18 cellular contexts compared by ENCODE assay signal in the genomic region with DNA sequence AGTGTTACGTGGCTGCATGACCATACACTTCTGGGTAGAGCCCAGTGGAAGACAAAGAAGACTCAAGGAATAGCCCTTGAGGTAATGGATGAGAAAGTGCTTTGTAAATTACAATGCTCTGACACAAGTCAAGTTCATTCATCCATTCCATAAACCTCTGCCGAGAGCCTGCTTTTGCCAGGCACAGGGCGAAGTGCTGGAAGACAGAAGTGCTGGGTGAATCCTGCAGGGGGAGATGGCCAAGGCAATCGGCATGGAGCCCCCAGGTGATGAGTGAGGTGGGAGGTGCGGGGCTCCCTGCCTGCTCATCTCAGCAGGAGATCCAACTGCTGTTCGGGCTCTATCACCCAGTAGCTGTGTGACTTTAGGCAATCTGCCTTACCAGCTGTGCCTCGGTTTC. TPM values are rescaled to one million over a fixed set of nuclear protein-coding genes. Genes with fewer than 3 reads are reported as not detected.
DNase-seq lines count a peak whose midpoint lies in the region; ATAC-seq and TF ChIP-seq lines count a peak whose summit lies in the region.
"Had no signal": no experiment of that assay in that cellular context is flagged by ENCODE, and none has a peak within 500 bp of the region (broad histone marks: within the 10 kb centered on the region; RNA-seq: fewer than 3 reads in every experiment).

No MANE protein-coding gene starts in this region.

- DNase-seq in ACHN (peak; percentile 47), WTC11 (ENCODE audit: low spot score) (no peak), kidney glomerular epithelial cell (lab: John Stamatoyannopoulos, UW) (peak; percentile 65), superior temporal gyrus (ENCODE audit: extremely low spot score) (no peak)
- DNase-seq in CD8-positive, alpha-beta T cell, result no peak
- DNase-seq: activated CD4-positive, alpha-beta memory T cell treated with anti-CD3 and anti-CD28 coated beads, Interleukin-2, amount 10 ng/mL, durations not matched to agents 7 days and 5 days; GDM1; kidney; NCI-H524; occipital lobe; PC-3 had no signal

- POLR2A ChIA-PET in WTC11 (lab: Charles Lee), result interaction anchor here (0.6 kb wide), 1 partner anchor 48 kb away, joined by 3 read pairs; no protein-coding TSS in a partner anchor
- POLR2A ChIA-PET in CD8-positive, alpha-beta T cell (lab: Charles Lee), result no interaction called here

- peaks cover 12% of the 10 kb centered on the region for H3K4me1 ChIP-seq in CD8-positive, alpha-beta T cell (ENCODE audit: insufficient read depth, low read length)

- H3K9me3 ChIP-seq in CD8-positive, alpha-beta T cell (ENCODE audit: low read length), result no peaks in the 10 kb centered on the region
- H3K9me3 ChIP-seq: tibial nerve had no signal

- no peak overlapping the region for H3K4me3 Mint-ChIP-seq in WTC11
- H3K4me3 Mint-ChIP-seq in CD8-positive, alpha-beta T cell, result no peak overlapping the region
- H3K4me3 Mint-ChIP-seq: activated CD4-positive, alpha-beta memory T cell treated with anti-CD3 and anti-CD28 coated beads, Interleukin-2, amount 10 ng/mL, durations not matched to agents 7 days and 5 days; activated T-helper 1 cell treated with anti-CD3 and anti-CD28 coated beads, Interleukin-12 subunit alpha, Interleukin-12 subunit beta, Interleukin-2, Interleukin-4 antibody, amounts not matched to agents 30 ng/mL and 10 ng/mL and 1 ng/mL, durations not matched to agents 14 hours and 24 hours and 36 hours; dendritic cell treated with granulocyte-macrophage colony-stimulating factor and Interleukin-4, amounts not matched to agents 40 ng/mL and 50 ng/mL, for 4 days had no signal

- no peaks in the 10 kb centered on the region for H3K9me3 Mint-ChIP-seq in WTC11
- no peaks in the 10 kb centered on the region for H3K9me3 Mint-ChIP-seq in CD8-positive, alpha-beta T cell
- H3K9me3 Mint-ChIP-seq: activated CD4-positive, alpha-beta memory T cell treated with anti-CD3 and anti-CD28 coated beads, Interleukin-2, amount 10 ng/mL, durations not matched to agents 7 days and 5 days; activated T-helper 1 cell treated with anti-CD3 and anti-CD28 coated beads, Interleukin-12 subunit alpha, Interleukin-12 subunit beta, Interleukin-2, Interleukin-4 antibody, amounts not matched to agents 30 ng/mL and 10 ng/mL and 1 ng/mL, durations not matched to agents 14 hours and 24 hours and 36 hours; dendritic cell treated with granulocyte-macrophage colony-stimulating factor and Interleukin-4, amounts not matched to agents 40 ng/mL and 50 ng/mL, for 4 days had no signal

- intact Hi-C loops in CD8-positive, alpha-beta T cell (cut with DNase I, micrococcal nuclease), result loop anchor here in 1 of 2 experiments (5.0 kb wide), 1 partner anchor 90 kb away; no protein-coding TSS in a partner anchor

- H3K27me3 ChIP-seq in CD8-positive, alpha-beta T cell (ENCODE audit: insufficient read depth, low read length), result no peaks in the 10 kb centered on the region
- H3K27me3 ChIP-seq: tibial nerve had no signal

- peaks cover 12% of the 10 kb centered on the region for H3K27me3 Mint-ChIP-seq in WTC11 (ENCODE audit: low read depth)
- no peaks in the 10 kb centered on the region for H3K27me3 Mint-ChIP-seq in CD8-positive, alpha-beta T cell (ENCODE audit: low read depth)

- H3K4me1 Mint-ChIP-seq in WTC11, result peaks cover 71% of the 10 kb centered on the region
- peaks cover 24% of the 10 kb centered on the region for H3K4me1 Mint-ChIP-seq in CD8-positive, alpha-beta T cell (ENCODE audit: low read depth)

- peaks cover 11% of the 10 kb centered on the region for H3K36me3 ChIP-seq in CD8-positive, alpha-beta T cell (ENCODE audit: insufficient read depth, low read length)

- no peak overlapping the region for H3K4me3 ChIP-seq in GM12875 (ENCODE audit: low read depth, low read length)
- no peak overlapping the region for H3K4me3 ChIP-seq in CD8-positive, alpha-beta T cell (ENCODE audit: low read depth, low read length)
- H3K4me3 ChIP-seq: tibial nerve had no signal

- peak overlapping the region; percentile 44; the same call in 1 of the 2 replicates for H3K27ac Mint-ChIP-seq in WTC11
- H3K27ac Mint-ChIP-seq in CD8-positive, alpha-beta T cell, result no peak overlapping the region
- H3K27ac Mint-ChIP-seq: activated CD4-positive, alpha-beta memory T cell treated with anti-CD3 and anti-CD28 coated beads, Interleukin-2, amount 10 ng/mL, durations not matched to agents 7 days and 5 days; activated T-helper 1 cell treated with anti-CD3 and anti-CD28 coated beads, Interleukin-12 subunit alpha, Interleukin-12 subunit beta, Interleukin-2, Interleukin-4 antibody, amounts not matched to agents 30 ng/mL and 10 ng/mL and 1 ng/mL, durations not matched to agents 14 hours and 24 hours and 36 hours; dendritic cell treated with granulocyte-macrophage colony-stimulating factor and Interleukin-4, amounts not matched to agents 40 ng/mL and 50 ng/mL, for 4 days had no signal

- peaks cover 4% of the 10 kb centered on the region for H3K36me3 Mint-ChIP-seq in WTC11
- peaks cover 14% of the 10 kb centered on the region for H3K36me3 Mint-ChIP-seq in CD8-positive, alpha-beta T cell

- TF ChIP-seq CTCF in GM12875 (IDR thresholded peaks at IDR 0.05; ENCODE audit: borderline replicate concordance, insufficient read depth, low read depth, low read length) (peak; percentile 24; the same call in 1 of the 2 replicates), WTC11 (IDR thresholded peaks at IDR 0.05) (no peak)
- no peak for TF ChIP-seq CTCF in CD8-positive, alpha-beta T cell (IDR thresholded peaks at IDR 0.05)

- H3K27ac ChIP-seq in CD8-positive, alpha-beta T cell (ENCODE audit: low read depth, low read length), result no peak overlapping the region
- H3K27ac ChIP-seq: tibial nerve had no signal

- ATAC-seq in WTC11, result no peak
- ATAC-seq in HG03442 (IDR thresholded peaks at IDR 0.05; ENCODE audit: unreplicated experiment), result no peak
- ATAC-seq in CD8-positive, alpha-beta T cell, result no peak
- ATAC-seq in HG02973 (IDR thresholded peaks at IDR 0.05; ENCODE audit: unreplicated experiment), result no peak
- ATAC-seq: esophagus mucosa, PC-3 had no signal

- in situ Hi-C loops in ACHN (cut with HindIII; ENCODE audit: low pct_ligation_motif_present, low pct_unique_long_range_greater_than_20kb, low sequenced_read_pairs), result no loop called here

- CTCF ChIA-PET in WTC11 (lab: Charles Lee), result interaction anchor here (0.8 to 9.8 kb wide), 9 partner anchors 12 to 111 kb away, joined by 3 to 115 read pairs (median 18); a partner anchor contains a TSS
- CTCF ChIA-PET in CD8-positive, alpha-beta T cell (lab: Charles Lee), result interaction anchor here (0.8 to 6.5 kb wide), 9 partner anchors 12 to 112 kb away, joined by 3 to 58 read pairs (median 15); no protein-coding TSS in a partner anchor

TF ChIP-seq in WTC11, 78 proteins besides CTCF, POLR2A, EP300 and RAD21:
- TF ChIP-seq, protein P1, sequence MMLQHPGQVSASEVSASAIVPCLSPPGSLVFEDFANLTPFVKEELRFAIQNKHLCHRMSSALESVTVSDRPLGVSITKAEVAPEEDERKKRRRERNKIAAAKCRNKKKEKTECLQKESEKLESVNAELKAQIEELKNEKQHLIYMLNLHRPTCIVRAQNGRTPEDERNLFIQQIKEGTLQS (CRISPR knock-in tag; conservative IDR thresholded peaks at IDR 0.05), result no peak
- TF ChIP-seq ZNF423 (CRISPR knock-in tag; IDR thresholded peaks at IDR 0.05), result peak; percentile 79
- TF ChIP-seq, protein P2, sequence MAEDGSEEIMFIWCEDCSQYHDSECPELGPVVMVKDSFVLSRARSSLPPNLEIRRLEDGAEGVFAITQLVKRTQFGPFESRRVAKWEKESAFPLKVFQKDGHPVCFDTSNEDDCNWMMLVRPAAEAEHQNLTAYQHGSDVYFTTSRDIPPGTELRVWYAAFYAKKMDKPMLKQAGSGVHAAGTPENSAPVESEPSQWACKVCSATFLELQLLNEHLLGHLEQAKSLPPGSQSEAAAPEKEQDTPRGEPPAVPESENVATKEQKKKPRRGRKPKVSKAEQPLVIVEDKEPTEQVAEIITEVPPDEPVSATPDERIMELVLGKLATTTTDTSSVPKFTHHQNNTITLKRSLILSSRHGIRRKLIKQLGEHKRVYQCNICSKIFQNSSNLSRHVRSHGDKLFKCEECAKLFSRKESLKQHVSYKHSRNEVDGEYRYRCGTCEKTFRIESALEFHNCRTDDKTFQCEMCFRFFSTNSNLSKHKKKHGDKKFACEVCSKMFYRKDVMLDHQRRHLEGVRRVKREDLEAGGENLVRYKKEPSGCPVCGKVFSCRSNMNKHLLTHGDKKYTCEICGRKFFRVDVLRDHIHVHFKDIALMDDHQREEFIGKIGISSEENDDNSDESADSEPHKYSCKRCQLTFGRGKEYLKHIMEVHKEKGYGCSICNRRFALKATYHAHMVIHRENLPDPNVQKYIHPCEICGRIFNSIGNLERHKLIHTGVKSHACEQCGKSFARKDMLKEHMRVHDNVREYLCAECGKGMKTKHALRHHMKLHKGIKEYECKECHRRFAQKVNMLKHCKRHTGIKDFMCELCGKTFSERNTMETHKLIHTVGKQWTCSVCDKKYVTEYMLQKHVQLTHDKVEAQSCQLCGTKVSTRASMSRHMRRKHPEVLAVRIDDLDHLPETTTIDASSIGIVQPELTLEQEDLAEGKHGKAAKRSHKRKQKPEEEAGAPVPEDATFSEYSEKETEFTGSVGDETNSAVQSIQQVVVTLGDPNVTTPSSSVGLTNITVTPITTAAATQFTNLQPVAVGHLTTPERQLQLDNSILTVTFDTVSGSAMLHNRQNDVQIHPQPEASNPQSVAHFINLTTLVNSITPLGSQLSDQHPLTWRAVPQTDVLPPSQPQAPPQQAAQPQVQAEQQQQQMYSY (CRISPR knock-in tag; IDR thresholded peaks at IDR 0.05), result 0 out of 2 replicates have a peak, but pooled peaks have one; percentile 12

RNA-seq across cellular contexts. Expression of a gene that starts 2.8 kb away (rescaled TPM):
- total RNA-seq in WTC11 (2021), result 23.8 to 24.6 TPM (median 24.2 TPM) in 3 replicates
- total RNA-seq in CD8-positive, alpha-beta T cell, result 100 to 1,000 TPM; 279 to 283 TPM

RNA-seq across cellular contexts. Expression of a gene that starts 15.8 kb away (rescaled TPM):
- total RNA-seq in WTC11 (2021), result 45.4 to 51.4 TPM (median 47.0 TPM) in 3 replicates
- 10 to 100 TPM; 34.6 to 36.3 TPM for total RNA-seq in CD8-positive, alpha-beta T cell

Comparison
In these comparisons a context has a peak if more than half of its experiments do, and no peak if none do; other contexts are left out.
1. DNase-seq: peak in ACHN (single experiment) and kidney glomerular epithelial cell (single experiment); none in WTC11 (single experiment), superior temporal gyrus (single experiment) and CD8-positive, alpha-beta T cell (0 of 7).
2. RNA of a gene that starts 2.8 kb away (total RNA-seq): 279 to 283 TPM in CD8-positive, alpha-beta T cell; 23.8 to 24.6 TPM in WTC11; every median in the first group is over 10 times any median in the second.